In genomic region chr19:13190781-13191540, GRCh38 we compare ENCODE assay signal across 1 cellular context.
A peak's percentile ranks its signal among the peaks of the same experiment; 100 is the strongest.
TF ChIP-seq lines count a peak whose summit lies in the region.

No MANE protein-coding gene starts in this region.

TF ChIP-seq in HepG2, 621 proteins besides CTCF, POLR2A, EP300 and RAD21 (continued from another document and continues in another):
- TF ChIP-seq, protein P1, sequence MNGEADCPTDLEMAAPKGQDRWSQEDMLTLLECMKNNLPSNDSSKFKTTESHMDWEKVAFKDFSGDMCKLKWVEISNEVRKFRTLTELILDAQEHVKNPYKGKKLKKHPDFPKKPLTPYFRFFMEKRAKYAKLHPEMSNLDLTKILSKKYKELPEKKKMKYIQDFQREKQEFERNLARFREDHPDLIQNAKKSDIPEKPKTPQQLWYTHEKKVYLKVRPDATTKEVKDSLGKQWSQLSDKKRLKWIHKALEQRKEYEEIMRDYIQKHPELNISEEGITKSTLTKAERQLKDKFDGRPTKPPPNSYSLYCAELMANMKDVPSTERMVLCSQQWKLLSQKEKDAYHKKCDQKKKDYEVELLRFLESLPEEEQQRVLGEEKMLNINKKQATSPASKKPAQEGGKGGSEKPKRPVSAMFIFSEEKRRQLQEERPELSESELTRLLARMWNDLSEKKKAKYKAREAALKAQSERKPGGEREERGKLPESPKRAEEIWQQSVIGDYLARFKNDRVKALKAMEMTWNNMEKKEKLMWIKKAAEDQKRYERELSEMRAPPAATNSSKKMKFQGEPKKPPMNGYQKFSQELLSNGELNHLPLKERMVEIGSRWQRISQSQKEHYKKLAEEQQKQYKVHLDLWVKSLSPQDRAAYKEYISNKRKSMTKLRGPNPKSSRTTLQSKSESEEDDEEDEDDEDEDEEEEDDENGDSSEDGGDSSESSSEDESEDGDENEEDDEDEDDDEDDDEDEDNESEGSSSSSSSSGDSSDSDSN (CRISPR knock-in tag; IDR thresholded peaks at IDR 0.05), result peak; percentile 47; the same call in 1 of the 2 replicates
- no peak for TF ChIP-seq ZSCAN29 (CRISPR knock-in tag; conservative IDR thresholded peaks at IDR 0.05)
- TF ChIP-seq, protein P2, sequence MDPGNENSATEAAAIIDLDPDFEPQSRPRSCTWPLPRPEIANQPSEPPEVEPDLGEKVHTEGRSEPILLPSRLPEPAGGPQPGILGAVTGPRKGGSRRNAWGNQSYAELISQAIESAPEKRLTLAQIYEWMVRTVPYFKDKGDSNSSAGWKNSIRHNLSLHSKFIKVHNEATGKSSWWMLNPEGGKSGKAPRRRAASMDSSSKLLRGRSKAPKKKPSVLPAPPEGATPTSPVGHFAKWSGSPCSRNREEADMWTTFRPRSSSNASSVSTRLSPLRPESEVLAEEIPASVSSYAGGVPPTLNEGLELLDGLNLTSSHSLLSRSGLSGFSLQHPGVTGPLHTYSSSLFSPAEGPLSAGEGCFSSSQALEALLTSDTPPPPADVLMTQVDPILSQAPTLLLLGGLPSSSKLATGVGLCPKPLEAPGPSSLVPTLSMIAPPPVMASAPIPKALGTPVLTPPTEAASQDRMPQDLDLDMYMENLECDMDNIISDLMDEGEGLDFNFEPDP (CRISPR knock-in tag; conservative IDR thresholded peaks at IDR 0.05), result no peak
- no peak for TF ChIP-seq ZFP36L1 (CRISPR knock-in tag; IDR thresholded peaks at IDR 0.05)
- TF ChIP-seq, protein P3, sequence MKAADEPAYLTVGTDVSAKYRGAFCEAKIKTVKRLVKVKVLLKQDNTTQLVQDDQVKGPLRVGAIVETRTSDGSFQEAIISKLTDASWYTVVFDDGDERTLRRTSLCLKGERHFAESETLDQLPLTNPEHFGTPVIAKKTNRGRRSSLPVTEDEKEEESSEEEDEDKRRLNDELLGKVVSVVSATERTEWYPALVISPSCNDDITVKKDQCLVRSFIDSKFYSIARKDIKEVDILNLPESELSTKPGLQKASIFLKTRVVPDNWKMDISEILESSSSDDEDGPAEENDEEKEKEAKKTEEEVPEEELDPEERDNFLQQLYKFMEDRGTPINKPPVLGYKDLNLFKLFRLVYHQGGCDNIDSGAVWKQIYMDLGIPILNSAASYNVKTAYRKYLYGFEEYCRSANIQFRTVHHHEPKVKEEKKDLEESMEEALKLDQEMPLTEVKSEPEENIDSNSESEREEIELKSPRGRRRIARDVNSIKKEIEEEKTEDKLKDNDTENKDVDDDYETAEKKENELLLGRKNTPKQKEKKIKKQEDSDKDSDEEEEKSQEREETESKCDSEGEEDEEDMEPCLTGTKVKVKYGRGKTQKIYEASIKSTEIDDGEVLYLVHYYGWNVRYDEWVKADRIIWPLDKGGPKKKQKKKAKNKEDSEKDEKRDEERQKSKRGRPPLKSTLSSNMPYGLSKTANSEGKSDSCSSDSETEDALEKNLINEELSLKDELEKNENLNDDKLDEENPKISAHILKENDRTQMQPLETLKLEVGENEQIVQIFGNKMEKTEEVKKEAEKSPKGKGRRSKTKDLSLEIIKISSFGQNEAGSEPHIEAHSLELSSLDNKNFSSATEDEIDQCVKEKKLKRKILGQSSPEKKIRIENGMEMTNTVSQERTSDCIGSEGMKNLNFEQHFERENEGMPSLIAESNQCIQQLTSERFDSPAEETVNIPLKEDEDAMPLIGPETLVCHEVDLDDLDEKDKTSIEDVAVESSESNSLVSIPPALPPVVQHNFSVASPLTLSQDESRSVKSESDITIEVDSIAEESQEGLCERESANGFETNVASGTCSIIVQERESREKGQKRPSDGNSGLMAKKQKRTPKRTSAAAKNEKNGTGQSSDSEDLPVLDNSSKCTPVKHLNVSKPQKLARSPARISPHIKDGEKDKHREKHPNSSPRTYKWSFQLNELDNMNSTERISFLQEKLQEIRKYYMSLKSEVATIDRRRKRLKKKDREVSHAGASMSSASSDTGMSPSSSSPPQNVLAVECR (CRISPR knock-in tag; IDR thresholded peaks at IDR 0.05; ENCODE audit: borderline replicate concordance), result peak; percentile 33; the same call in 1 of the 2 replicates
- TF ChIP-seq ZFP37 (CRISPR knock-in tag; IDR thresholded peaks at IDR 0.05; ENCODE audit: borderline replicate concordance), result no peak
- TF ChIP-seq ZNF274 (CRISPR knock-in tag; IDR thresholded peaks at IDR 0.05), result no peak
- TF ChIP-seq, protein P4, sequence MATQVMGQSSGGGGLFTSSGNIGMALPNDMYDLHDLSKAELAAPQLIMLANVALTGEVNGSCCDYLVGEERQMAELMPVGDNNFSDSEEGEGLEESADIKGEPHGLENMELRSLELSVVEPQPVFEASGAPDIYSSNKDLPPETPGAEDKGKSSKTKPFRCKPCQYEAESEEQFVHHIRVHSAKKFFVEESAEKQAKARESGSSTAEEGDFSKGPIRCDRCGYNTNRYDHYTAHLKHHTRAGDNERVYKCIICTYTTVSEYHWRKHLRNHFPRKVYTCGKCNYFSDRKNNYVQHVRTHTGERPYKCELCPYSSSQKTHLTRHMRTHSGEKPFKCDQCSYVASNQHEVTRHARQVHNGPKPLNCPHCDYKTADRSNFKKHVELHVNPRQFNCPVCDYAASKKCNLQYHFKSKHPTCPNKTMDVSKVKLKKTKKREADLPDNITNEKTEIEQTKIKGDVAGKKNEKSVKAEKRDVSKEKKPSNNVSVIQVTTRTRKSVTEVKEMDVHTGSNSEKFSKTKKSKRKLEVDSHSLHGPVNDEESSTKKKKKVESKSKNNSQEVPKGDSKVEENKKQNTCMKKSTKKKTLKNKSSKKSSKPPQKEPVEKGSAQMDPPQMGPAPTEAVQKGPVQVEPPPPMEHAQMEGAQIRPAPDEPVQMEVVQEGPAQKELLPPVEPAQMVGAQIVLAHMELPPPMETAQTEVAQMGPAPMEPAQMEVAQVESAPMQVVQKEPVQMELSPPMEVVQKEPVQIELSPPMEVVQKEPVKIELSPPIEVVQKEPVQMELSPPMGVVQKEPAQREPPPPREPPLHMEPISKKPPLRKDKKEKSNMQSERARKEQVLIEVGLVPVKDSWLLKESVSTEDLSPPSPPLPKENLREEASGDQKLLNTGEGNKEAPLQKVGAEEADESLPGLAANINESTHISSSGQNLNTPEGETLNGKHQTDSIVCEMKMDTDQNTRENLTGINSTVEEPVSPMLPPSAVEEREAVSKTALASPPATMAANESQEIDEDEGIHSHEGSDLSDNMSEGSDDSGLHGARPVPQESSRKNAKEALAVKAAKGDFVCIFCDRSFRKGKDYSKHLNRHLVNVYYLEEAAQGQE (IDR thresholded peaks at IDR 0.05; ENCODE audit: borderline replicate concordance in 1 of 2, low read depth in 1 of 2, low read length in 2 of 2), result no peak
- TF ChIP-seq TCF12 (IDR thresholded peaks at IDR 0.05), result no peak
- TF ChIP-seq TCF12 (CRISPR knock-in tag; IDR thresholded peaks at IDR 0.05), result no peak
- peak; percentile 83; the same call in 1 of the 2 replicates for TF ChIP-seq NCOR1 (IDR thresholded peaks at IDR 0.05; ENCODE audit: borderline replicate concordance, low read length)
- TF ChIP-seq MIER3 (CRISPR knock-in tag; IDR thresholded peaks at IDR 0.05; ENCODE audit: borderline replicate concordance), result no peak
- no peak for TF ChIP-seq SOX6 (IDR thresholded peaks at IDR 0.05)
- peak; percentile 50; the same call in 1 of the 2 replicates for TF ChIP-seq SOX6 (CRISPR knock-in tag; IDR thresholded peaks at IDR 0.05)
- no peak for TF ChIP-seq ISX (CRISPR knock-in tag; conservative IDR thresholded peaks at IDR 0.05)
- TF ChIP-seq NFATC3 (CRISPR knock-in tag; IDR thresholded peaks at IDR 0.05), result no peak
- TF ChIP-seq HNF4A (CRISPR knock-in tag; IDR thresholded peaks at IDR 0.05), result peak; percentile 90
- no peak for TF ChIP-seq ZBTB25 (CRISPR knock-in tag; IDR thresholded peaks at IDR 0.05)
- TF ChIP-seq AGO1 (IDR thresholded peaks at IDR 0.05; ENCODE audit: low read depth, low read length, poor library complexity, severe bottlenecking), result no peak
- no peak for TF ChIP-seq GTF3A (CRISPR knock-in tag; conservative IDR thresholded peaks at IDR 0.05)
- no peak for TF ChIP-seq ZFY (CRISPR knock-in tag; IDR thresholded peaks at IDR 0.05)
- TF ChIP-seq MYNN (CRISPR knock-in tag; IDR thresholded peaks at IDR 0.05; ENCODE audit: low read depth), result no peak
- TF ChIP-seq, protein P5, sequence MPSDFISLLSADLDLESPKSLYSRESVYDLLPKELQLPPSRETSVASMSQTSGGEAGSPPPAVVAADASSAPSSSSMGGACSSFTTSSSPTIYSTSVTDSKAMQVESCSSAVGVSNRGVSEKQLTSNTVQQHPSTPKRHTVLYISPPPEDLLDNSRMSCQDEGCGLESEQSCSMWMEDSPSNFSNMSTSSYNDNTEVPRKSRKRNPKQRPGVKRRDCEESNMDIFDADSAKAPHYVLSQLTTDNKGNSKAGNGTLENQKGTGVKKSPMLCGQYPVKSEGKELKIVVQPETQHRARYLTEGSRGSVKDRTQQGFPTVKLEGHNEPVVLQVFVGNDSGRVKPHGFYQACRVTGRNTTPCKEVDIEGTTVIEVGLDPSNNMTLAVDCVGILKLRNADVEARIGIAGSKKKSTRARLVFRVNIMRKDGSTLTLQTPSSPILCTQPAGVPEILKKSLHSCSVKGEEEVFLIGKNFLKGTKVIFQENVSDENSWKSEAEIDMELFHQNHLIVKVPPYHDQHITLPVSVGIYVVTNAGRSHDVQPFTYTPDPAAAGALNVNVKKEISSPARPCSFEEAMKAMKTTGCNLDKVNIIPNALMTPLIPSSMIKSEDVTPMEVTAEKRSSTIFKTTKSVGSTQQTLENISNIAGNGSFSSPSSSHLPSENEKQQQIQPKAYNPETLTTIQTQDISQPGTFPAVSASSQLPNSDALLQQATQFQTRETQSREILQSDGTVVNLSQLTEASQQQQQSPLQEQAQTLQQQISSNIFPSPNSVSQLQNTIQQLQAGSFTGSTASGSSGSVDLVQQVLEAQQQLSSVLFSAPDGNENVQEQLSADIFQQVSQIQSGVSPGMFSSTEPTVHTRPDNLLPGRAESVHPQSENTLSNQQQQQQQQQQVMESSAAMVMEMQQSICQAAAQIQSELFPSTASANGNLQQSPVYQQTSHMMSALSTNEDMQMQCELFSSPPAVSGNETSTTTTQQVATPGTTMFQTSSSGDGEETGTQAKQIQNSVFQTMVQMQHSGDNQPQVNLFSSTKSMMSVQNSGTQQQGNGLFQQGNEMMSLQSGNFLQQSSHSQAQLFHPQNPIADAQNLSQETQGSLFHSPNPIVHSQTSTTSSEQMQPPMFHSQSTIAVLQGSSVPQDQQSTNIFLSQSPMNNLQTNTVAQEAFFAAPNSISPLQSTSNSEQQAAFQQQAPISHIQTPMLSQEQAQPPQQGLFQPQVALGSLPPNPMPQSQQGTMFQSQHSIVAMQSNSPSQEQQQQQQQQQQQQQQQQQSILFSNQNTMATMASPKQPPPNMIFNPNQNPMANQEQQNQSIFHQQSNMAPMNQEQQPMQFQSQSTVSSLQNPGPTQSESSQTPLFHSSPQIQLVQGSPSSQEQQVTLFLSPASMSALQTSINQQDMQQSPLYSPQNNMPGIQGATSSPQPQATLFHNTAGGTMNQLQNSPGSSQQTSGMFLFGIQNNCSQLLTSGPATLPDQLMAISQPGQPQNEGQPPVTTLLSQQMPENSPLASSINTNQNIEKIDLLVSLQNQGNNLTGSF (CRISPR knock-in tag; IDR thresholded peaks at IDR 0.05), result no peak
- TF ChIP-seq MAX (IDR thresholded peaks at IDR 0.05), result no peak
- TF ChIP-seq ZNF367 (CRISPR knock-in tag; IDR thresholded peaks at IDR 0.05; ENCODE audit: borderline replicate concordance), result no peak
- TF ChIP-seq, protein P6, sequence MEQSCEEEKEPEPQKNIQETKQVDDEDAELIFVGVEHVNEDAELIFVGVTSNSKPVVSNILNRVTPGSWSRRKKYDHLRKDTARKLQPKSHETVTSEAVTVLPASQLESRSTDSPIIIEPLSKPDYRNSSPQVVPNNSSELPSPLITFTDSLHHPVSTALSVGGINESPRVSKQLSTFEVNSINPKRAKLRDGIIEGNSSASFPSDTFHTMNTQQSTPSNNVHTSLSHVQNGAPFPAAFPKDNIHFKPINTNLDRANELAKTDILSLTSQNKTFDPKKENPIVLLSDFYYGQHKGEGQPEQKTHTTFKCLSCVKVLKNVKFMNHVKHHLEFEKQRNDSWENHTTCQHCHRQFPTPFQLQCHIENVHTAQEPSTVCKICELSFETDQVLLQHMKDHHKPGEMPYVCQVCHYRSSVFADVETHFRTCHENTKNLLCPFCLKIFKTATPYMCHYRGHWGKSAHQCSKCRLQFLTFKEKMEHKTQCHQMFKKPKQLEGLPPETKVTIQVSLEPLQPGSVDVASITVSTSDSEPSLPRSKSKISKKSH (CRISPR knock-in tag; IDR thresholded peaks at IDR 0.05; ENCODE audit: borderline replicate concordance), result no peak
- TF ChIP-seq LBX2 (CRISPR knock-in tag; IDR thresholded peaks at IDR 0.05; ENCODE audit: borderline replicate concordance), result no peak
- no peak for TF ChIP-seq HMG20B (CRISPR knock-in tag; conservative IDR thresholded peaks at IDR 0.05)
- TF ChIP-seq ZSCAN12 (CRISPR knock-in tag; IDR thresholded peaks at IDR 0.05), result no peak
- no peak for TF ChIP-seq ZNF597 (CRISPR knock-in tag; IDR thresholded peaks at IDR 0.05)
- TF ChIP-seq XRCC5 (optimal IDR thresholded peaks at IDR 0.05; ENCODE audit: low read length), result no peak
- no peak for TF ChIP-seq ZFP1 (CRISPR knock-in tag; IDR thresholded peaks at IDR 0.05)
- no peak for TF ChIP-seq SNAI1 (CRISPR knock-in tag; IDR thresholded peaks at IDR 0.05; ENCODE audit: borderline replicate concordance)
- TF ChIP-seq FOXA3 (CRISPR knock-in tag; IDR thresholded peaks at IDR 0.05), result peak; percentile 31; the same call in 1 of the 2 replicates
- no peak for TF ChIP-seq MAF1 (CRISPR knock-in tag; IDR thresholded peaks at IDR 0.05; ENCODE audit: borderline replicate concordance)
- no peak for TF ChIP-seq RFX1 (IDR thresholded peaks at IDR 0.05)
- peak; percentile 73; the same call in 1 of the 2 replicates for TF ChIP-seq ADNP (CRISPR knock-in tag; IDR thresholded peaks at IDR 0.05)
